In genomic region chr14:22471545-22472121, GRCh38 we compare ENCODE assay signal across 8 cellular contexts.
DNase-seq lines count a peak whose midpoint lies in the region; ATAC-seq and TF ChIP-seq lines count a peak whose summit lies in the region.

No MANE protein-coding gene starts in this region.

- peaks cover 4% of the 10 kb centered on the region for H3K4me1 Mint-ChIP-seq in activated T-cell treated with anti-CD3 and anti-CD28 coated beads, Interleukin-2, amount 50 U/mL, for 24 hours (ENCODE audit: low read depth)
- H3K4me1 Mint-ChIP-seq in activated T-cell treated with anti-CD3 and anti-CD28 coated beads, Interleukin-2, amount 50 U/mL, for 4 hours (ENCODE audit: low read depth), result peaks cover 13% of the 10 kb centered on the region
- peaks cover 34% of the 10 kb centered on the region for H3K4me1 Mint-ChIP-seq in type B pancreatic cell (ENCODE audit: unreplicated experiment)

- H3K9ac ChIP-seq in adipocyte (ENCODE audit: low read length), result no peak overlapping the region

- peaks cover 3% of the 10 kb centered on the region for H3K27me3 ChIP-seq in adipocyte (replicated peaks; ENCODE audit: control insufficient read depth, insufficient read depth, low read length)

- H3K36me3 ChIP-seq in adipocyte (ENCODE audit: control insufficient read depth, insufficient read depth, low read length, severe bottlenecking), result no peaks in the 10 kb centered on the region

- H3K9me3 ChIP-seq in adipocyte (ENCODE audit: control insufficient read depth, low read length), result no peaks in the 10 kb centered on the region

- H3K4me1 ChIP-seq in adipocyte (ENCODE audit: control insufficient read depth, insufficient read depth, low read length), result peaks cover 34% of the 10 kb centered on the region

- no peak for ATAC-seq in activated T-cell treated with anti-CD3 and anti-CD28 coated beads, Interleukin-2, amount 50 U/mL, for 4 hours
- no peak for ATAC-seq in GM18907 (IDR thresholded peaks at IDR 0.05; ENCODE audit: unreplicated experiment)

- no peak overlapping the region for H3K4me3 Mint-ChIP-seq in activated T-cell treated with anti-CD3 and anti-CD28 coated beads, Interleukin-2, amount 50 U/mL, for 24 hours
- H3K4me3 Mint-ChIP-seq in activated T-cell treated with anti-CD3 and anti-CD28 coated beads, Interleukin-2, amount 50 U/mL, for 4 hours, result no peak overlapping the region
- no peak overlapping the region for H3K4me3 Mint-ChIP-seq in type B pancreatic cell

- H3K9me3 Mint-ChIP-seq in activated T-cell treated with anti-CD3 and anti-CD28 coated beads, Interleukin-2, amount 50 U/mL, for 24 hours, result no peaks in the 10 kb centered on the region
- no peaks in the 10 kb centered on the region for H3K9me3 Mint-ChIP-seq in activated T-cell treated with anti-CD3 and anti-CD28 coated beads, Interleukin-2, amount 50 U/mL, for 4 hours
- no peaks in the 10 kb centered on the region for H3K9me3 Mint-ChIP-seq in type B pancreatic cell

- no peak overlapping the region for H3K4me3 ChIP-seq in adipocyte (ENCODE audit: low read length)

- DNase-seq in activated T-cell treated with anti-CD3 and anti-CD28 coated beads, Interleukin-2, amount 50 U/mL, for 24 hours, result no peak
- no peak for DNase-seq in activated T-cell treated with anti-CD3 and anti-CD28 coated beads, Interleukin-2, amount 50 U/mL, for 4 hours
- peak; percentile 7 for DNase-seq in adipocyte (ENCODE audit: low read depth)
- DNase-seq in islet precursor cell, result peak; percentile 79
- no peak for DNase-seq in type B pancreatic cell (ENCODE audit: extremely low spot score, unreplicated experiment)
- no peak for DNase-seq in activated effector memory CD4-positive, alpha-beta T cell treated with Interleukin-2 at 50 U/mL for 16 hours
- DNase-seq in NCI-H1436 treated with DMSO at 0.1 percent for 48 hours (lab: John Stamatoyannopoulos, UW), result no peak

- H3K27ac Mint-ChIP-seq in activated T-cell treated with anti-CD3 and anti-CD28 coated beads, Interleukin-2, amount 50 U/mL, for 24 hours, result peak overlapping the region; percentile 44
- H3K27ac Mint-ChIP-seq in type B pancreatic cell, result no peak overlapping the region

- H3K27me3 Mint-ChIP-seq in activated T-cell treated with anti-CD3 and anti-CD28 coated beads, Interleukin-2, amount 50 U/mL, for 24 hours, result no peaks in the 10 kb centered on the region
- H3K27me3 Mint-ChIP-seq in activated T-cell treated with anti-CD3 and anti-CD28 coated beads, Interleukin-2, amount 50 U/mL, for 4 hours (ENCODE audit: low read depth), result no peaks in the 10 kb centered on the region
- peaks cover 24% of the 10 kb centered on the region for H3K27me3 Mint-ChIP-seq in type B pancreatic cell

- no peaks in the 10 kb centered on the region for H3K36me3 Mint-ChIP-seq in activated T-cell treated with anti-CD3 and anti-CD28 coated beads, Interleukin-2, amount 50 U/mL, for 24 hours (ENCODE audit: low read depth)
- no peaks in the 10 kb centered on the region for H3K36me3 Mint-ChIP-seq in activated T-cell treated with anti-CD3 and anti-CD28 coated beads, Interleukin-2, amount 50 U/mL, for 4 hours (ENCODE audit: insufficient read depth)
- no peaks in the 10 kb centered on the region for H3K36me3 Mint-ChIP-seq in type B pancreatic cell

- peak; percentile 70 for TF ChIP-seq CTCF in type B pancreatic cell (conservative IDR thresholded peaks at IDR 0.05)

Comparison
In these comparisons a context has a peak if more than half of its experiments do, and no peak if none do; other contexts are left out.
1. DNase-seq: peak in adipocyte (single experiment) and islet precursor cell (single experiment); none in activated T-cell treated with anti-CD3 and anti-CD28 coated beads, Interleukin-2, amount 50 U/mL, for 24 hours (single experiment), activated T-cell treated with anti-CD3 and anti-CD28 coated beads, Interleukin-2, amount 50 U/mL, for 4 hours (single experiment), type B pancreatic cell (single experiment), activated effector memory CD4-positive, alpha-beta T cell treated with Interleukin-2 at 50 U/mL for 16 hours (single experiment) and NCI-H1436 treated with DMSO at 0.1 percent for 48 hours (single experiment).